Comparison of ENCODE assay signal across 8 cellular contexts in the genomic region with DNA sequence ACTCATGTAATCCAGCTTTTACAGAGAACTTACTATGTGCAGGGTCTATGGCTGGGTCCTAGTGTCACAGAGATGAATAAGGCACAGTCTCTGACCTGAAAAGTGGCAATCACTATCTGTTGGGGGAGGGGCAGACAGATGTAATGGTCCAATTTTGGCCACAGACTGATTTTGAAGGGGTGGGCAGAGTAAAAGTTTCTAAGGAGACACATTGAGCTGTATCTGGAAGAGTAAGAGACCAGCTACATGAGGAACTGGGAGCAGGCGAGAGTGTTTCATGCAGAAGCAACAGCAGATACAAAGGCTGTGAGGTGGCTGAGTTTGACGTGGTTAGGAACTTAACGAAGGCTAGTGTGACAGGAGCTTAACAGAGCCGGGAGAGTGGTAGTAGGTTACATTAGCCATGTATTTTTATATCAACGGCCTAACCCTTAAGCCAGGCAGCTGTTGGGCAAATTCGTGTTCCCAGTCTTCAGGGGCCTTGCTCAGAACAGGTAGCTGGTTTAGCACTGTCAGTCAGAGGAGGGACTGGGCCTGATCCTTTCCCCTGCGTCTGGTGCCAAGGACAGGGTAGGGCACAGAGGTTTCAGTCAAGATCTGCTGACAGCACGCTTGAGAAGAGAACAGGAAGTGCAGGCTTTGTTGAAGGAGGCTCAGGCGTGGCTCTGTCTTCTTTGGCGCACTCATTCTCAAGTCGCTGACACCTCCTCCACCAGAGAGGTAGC. TPM values are rescaled to one million over a fixed set of nuclear protein-coding genes. Genes with fewer than 3 reads are reported as not detected.
DNase-seq lines count a peak whose midpoint lies in the region; ATAC-seq, FAIRE-seq and TF ChIP-seq lines count a peak whose summit lies in the region.

No MANE protein-coding gene starts in this region.

- ATAC-seq in HG03139 (IDR thresholded peaks at IDR 0.05; ENCODE audit: unreplicated experiment) = peak; percentile 42
- ATAC-seq in GM12878 = peak; percentile 73

- peak overlapping the region; percentile 95 for H3K9ac ChIP-seq in GM12878 (ENCODE audit: control insufficient read depth, insufficient read depth, low read length)
- peak overlapping the region; percentile 62 to 70 for H3K9ac ChIP-seq in mucosa of rectum (ENCODE audit: low read depth in 1 of 2, low read length in 2 of 2)

- in situ Hi-C loops in GM12878 (cut with MboI) = loop anchor here (25.0 kb wide), 2 partner anchors 1483 to 1833 kb away; a partner anchor contains a TSS

- no peaks in the 10 kb centered on the region for H3K27me3 ChIP-seq in GM12878 (replicated peaks in 1 of 2; ENCODE audit: control insufficient read depth in 2 of 2, insufficient read depth in 2 of 2, low read length in 1 of 2)
- H3K27me3 ChIP-seq in mucosa of rectum (ENCODE audit: control insufficient read depth in 2 of 2, insufficient read depth in 2 of 2, low read length in 2 of 2) = no peaks in the 10 kb centered on the region
- no peaks in the 10 kb centered on the region for H3K27me3 ChIP-seq in suprapubic skin

- H3K4me1 ChIP-seq in GM12878 (ENCODE audit: control insufficient read depth, insufficient read depth, low read length) = peaks cover 25% of the 10 kb centered on the region
- H3K4me1 ChIP-seq in mucosa of rectum (ENCODE audit: control insufficient read depth in 2 of 2, insufficient read depth in 2 of 2, low read length in 2 of 2) = peaks cover 24 to 38% of the 10 kb centered on the region in 2 donors
- peaks cover 50% of the 10 kb centered on the region for H3K4me1 ChIP-seq in suprapubic skin

- H3K9me3 ChIP-seq in GM12878 (replicated peaks; ENCODE audit: control insufficient read depth, insufficient read depth, low read length) = no peaks in the 10 kb centered on the region
- H3K9me3 ChIP-seq in mucosa of rectum (ENCODE audit: control insufficient read depth in 2 of 2, low read length in 2 of 2) = no peaks in the 10 kb centered on the region
- H3K9me3 ChIP-seq in suprapubic skin = no peaks in the 10 kb centered on the region

- no peaks in the 10 kb centered on the region for H4K20me1 ChIP-seq in GM12878 (ENCODE audit: control insufficient read depth, insufficient read depth)

- POLR2A ChIA-PET in GM12878 (lab: Charles Lee) = interaction anchor here (0.9 to 13.2 kb wide), 22 partner anchors 11 to 218 kb away, joined by 3 to 405 read pairs (median 4); a partner anchor contains a TSS

- TF ChIP-seq EP300 in GM12878 (IDR thresholded peaks at IDR 0.05; ENCODE audit: borderline replicate concordance in 1 of 2, control insufficient read depth in 1 of 2, low read depth in 2 of 2, low read length in 2 of 2) (no peak), suprapubic skin (IDR thresholded peaks at IDR 0.05) (no peak)

- TF ChIP-seq RAD21 in GM12878 (IDR thresholded peaks at IDR 0.05; ENCODE audit: insufficient read depth, low read depth, low read length) = no peak

- H3K79me2 ChIP-seq in GM12878 (ENCODE audit: control insufficient read depth, insufficient read depth, low read length) = peaks cover 36% of the 10 kb centered on the region

- H3K36me3 ChIP-seq in GM12878 (ENCODE audit: control insufficient read depth in 2 of 2, insufficient read depth in 2 of 2, low read length in 1 of 2) (no peaks in the 10 kb centered on the region), mucosa of rectum (ENCODE audit: control insufficient read depth in 2 of 2, insufficient read depth in 2 of 2, low read length in 2 of 2) (no peaks in the 10 kb centered on the region), suprapubic skin (no peaks in the 10 kb centered on the region)

- 4% methylated on average over 11 of the region's 11 CpGs for WGBS in GM12878 (ENCODE audit: insufficient coverage, insufficient replicate concordance, low lambda C conversion rate, missing lambda C conversion rate)
- WGBS in suprapubic skin = 47% methylated on average over 11 of the region's 11 CpGs

- SMC1A ChIA-PET in GM12878 (lab: Charles Lee; ENCODE audit: uncharacterized antibody, unreplicated experiment) = interaction anchor here (0.7 to 21.1 kb wide), 42 partner anchors 8 to 329 kb away, joined by 3 to 805 read pairs (median 6); a partner anchor contains a TSS

- peak; percentile 93 for FAIRE-seq in GM12878 (lab: Jason Lieb, UNC)

- CTCF ChIA-PET in GM12878 (lab: Yijun Ruan, JAX) = interaction anchor here (0.6 to 39.6 kb wide), 53 partner anchors 5 to 1884 kb away, joined by 3 to 1047 read pairs (median 7); a partner anchor contains a TSS

- H3K4me2 ChIP-seq in GM12878 (ENCODE audit: control insufficient read depth, insufficient read depth) = peak overlapping the region; percentile 99

- intact Hi-C loops in GM12878 (cut with micrococcal nuclease; ENCODE audit: unreplicated experiment) = loop anchor here (2.0 kb wide), 3 partner anchors 25 to 95 kb away; no protein-coding TSS in a partner anchor

- no peak for TF ChIP-seq CTCF in GM12878 (IDR thresholded peaks at IDR 0.05 in 2 of 3, conservative IDR thresholded peaks at IDR 0.05 in 1 of 3; ENCODE audit: control insufficient read depth in 2 of 3, extremely low read depth in 1 of 3, insufficient read depth in 1 of 3, low read depth in 3 of 3, low read length in 3 of 3)
- no peak for TF ChIP-seq CTCF in suprapubic skin (IDR thresholded peaks at IDR 0.05)

- RAD21 ChIA-PET in GM12878 (lab: Charles Lee; ENCODE audit: unreplicated experiment) = interaction anchor here (1.0 to 16.5 kb wide), 42 partner anchors 10 to 334 kb away, joined by 3 to 605 read pairs (median 8); a partner anchor contains a TSS

- TSS peak; percentile 77 for BruUV-seq in GM12878 (replicated peaks; lab: Mats Ljungman, UMichigan)

- H3K4me3 ChIP-seq in GM12878 (peak overlapping the region; percentile 57; the same call in 1 of the 2 replicates), mucosa of rectum (ENCODE audit: low read length in 2 of 2) (peak overlapping the region; percentile 88), suprapubic skin (peak overlapping the region; percentile 80)

- DNase-seq in T follicular helper cell (ENCODE audit: low read depth) (peak; percentile 56), GM12878 (ENCODE audit: low read depth, low spot score) (peak; percentile 86), suprapubic skin (ENCODE audit: low spot score in 2 of 2) (peak; percentile 83 to 85), SHP77 (lab: John Stamatoyannopoulos, UW) (no peak), NCI-H1048 (lab: John Stamatoyannopoulos, UW) (no peak)

- peak; percentile 63 for TF ChIP-seq POLR2A in GM19193 (IDR thresholded peaks at IDR 0.05; ENCODE audit: extremely low read depth, insufficient read depth, insufficient read length)
- peak; percentile 78 for TF ChIP-seq POLR2A in GM12878 (IDR thresholded peaks at IDR 0.05; ENCODE audit: low read depth, low read length)
- no peak for TF ChIP-seq POLR2A in suprapubic skin (IDR thresholded peaks at IDR 0.05)

- H3K27ac ChIP-seq in GM12878 (ENCODE audit: control insufficient read depth, insufficient read depth) (peak overlapping the region; percentile 97), mucosa of rectum (ENCODE audit: low read depth in 2 of 2, low read length in 2 of 2) (peak overlapping the region; percentile 81 to 96), suprapubic skin (peak overlapping the region; percentile 97)

- H2AFZ ChIP-seq in GM12878 (ENCODE audit: control insufficient read depth, low read depth, low read length) = peak overlapping the region; percentile 97

RNA-seq across cellular contexts. Expression of a gene that starts 1.4 kb away (rescaled TPM):
- total RNA-seq in GM12878 (2013; cell fraction: nucleolus; rRNA removed) = 113 and 116 TPM in 2 replicates
- total RNA-seq in GM12878 (2014; rRNA removed) = 21.6 and 24.0 TPM in 2 replicates
- 24.9 and 26.0 TPM in 2 replicates for total RNA-seq in GM12878 (2014; rRNA removed; fragmentation: Illumina TruSeq; extraction: Trizol)
- total RNA-seq in GM12878 (2021) = 55.9 and 57.7 TPM in 2 replicates
- 36.6 TPM for polyA plus RNA-seq in GM12878 (2011; ENCODE audit: low read depth)
- 36.3 and 39.3 TPM in 2 replicates for polyA plus RNA-seq in GM12878 (2011; rRNA removed)
- 40.8 and 42.5 TPM in 2 replicates for polyA plus RNA-seq in GM12878 (2011; cell fraction: cytosol; rRNA removed)
- polyA plus RNA-seq in GM12878 (2011; cell fraction: nucleus; rRNA removed) = 68.6 and 72.6 TPM in 2 replicates
- 45.2 and 48.9 TPM in 2 replicates for polyA plus RNA-seq in GM12878 (2012)
- polyA plus RNA-seq in GM12878 (2014; fragmentation: Illumina TruSeq; extraction: Trizol) = 29.1 and 37.0 TPM in 2 replicates
- 1 to 10 TPM; 8.6 to 9.9 TPM for polyA plus RNA-seq in GM12878 (2014; fragmentation: Nextera tagmentation; extraction: Ambion mirVana)
- polyA plus RNA-seq in GM12878 (2014; rRNA removed) = 26.7 and 31.0 TPM in 2 replicates
- polyA plus RNA-seq in GM12878 (2016; fragmentation: Nextera tagmentation; extraction: Ambion mirVana) = 10 to 100 TPM; 31.8 to 36.8 TPM
- 143 and 245 TPM in 2 replicates for polyA minus RNA-seq in GM12878 (2011; rRNA and poly(A)+ RNA removed)
- polyA minus RNA-seq in GM12878 (2011; cell fraction: cytosol; rRNA and poly(A)+ RNA removed) = 25.1 and 38.3 TPM in 2 replicates
- polyA minus RNA-seq in GM12878 (2011; cell fraction: nucleus; rRNA and poly(A)+ RNA removed) = 42.4 and 62.3 TPM in 2 replicates
- 10 to 100 TPM; 58.4 to 70.2 (median 60.9) TPM for total RNA-seq in suprapubic skin

RNA-seq across cellular contexts. Expression of a gene that starts 13.3 kb away (rescaled TPM):
- total RNA-seq in GM12878 (2013; cell fraction: nucleolus; rRNA removed) = 35.7 and 37.8 TPM in 2 replicates
- total RNA-seq in GM12878 (2014; rRNA removed) (56.2 and 64.7 TPM in 2 replicates), GM12878 (2014; rRNA removed; fragmentation: Illumina TruSeq; extraction: Trizol) (47.7 and 48.8 TPM in 2 replicates), GM12878 (2021) (128 and 137 TPM in 2 replicates), suprapubic skin (10 to 100 TPM; 36.6 to 47.3 (median 39.3) TPM)
- polyA plus RNA-seq in GM12878 (2011; ENCODE audit: low read depth) = 51.6 TPM
- polyA plus RNA-seq in GM12878 (2011; rRNA removed) (45.0 and 121 TPM in 2 replicates), GM12878 (2014; fragmentation: Illumina TruSeq; extraction: Trizol) (51.4 and 98.2 TPM in 2 replicates), GM12878 (2014; fragmentation: Nextera tagmentation; extraction: Ambion mirVana) (10 to 100 TPM; 16.0 to 42.0 TPM), GM12878 (2014; rRNA removed) (172 and 192 TPM in 2 replicates), GM12878 (2016; fragmentation: Nextera tagmentation; extraction: Ambion mirVana) (100 to 1,000 TPM in 1 of 2 experiments, 10 to 100 TPM in 1; 91.4 to 109 TPM)
- polyA plus RNA-seq in GM12878 (2011; cell fraction: cytosol; rRNA removed) = 237 and 296 TPM in 2 replicates
- polyA plus RNA-seq in GM12878 (2011; cell fraction: nucleus; rRNA removed) = 108 and 111 TPM in 2 replicates
- polyA plus RNA-seq in GM12878 (2012) = 103 and 132 TPM in 2 replicates
- 171 and 213 TPM in 2 replicates for polyA minus RNA-seq in GM12878 (2011; rRNA and poly(A)+ RNA removed)
- 95.8 and 106 TPM in 2 replicates for polyA minus RNA-seq in GM12878 (2011; cell fraction: cytosol; rRNA and poly(A)+ RNA removed)
- polyA minus RNA-seq in GM12878 (2011; cell fraction: nucleus; rRNA and poly(A)+ RNA removed) = 45.0 and 71.6 TPM in 2 replicates

RNA-seq across cellular contexts. Expression of a gene that starts 45.7 kb away (rescaled TPM):
- total RNA-seq in GM12878 (2013; cell fraction: nucleolus; rRNA removed) = 33.0 and 36.2 TPM in 2 replicates
- total RNA-seq in GM12878 (2014; rRNA removed) (23.3 and 24.9 TPM in 2 replicates), GM12878 (2014; rRNA removed; fragmentation: Illumina TruSeq; extraction: Trizol) (12.3 and 13.1 TPM in 2 replicates), GM12878 (2021) (26.4 and 27.7 TPM in 2 replicates), suprapubic skin (10 to 100 TPM; 55.4 to 81.2 (median 66.7) TPM)
- 21.2 TPM for polyA plus RNA-seq in GM12878 (2011; ENCODE audit: low read depth)
- polyA plus RNA-seq in GM12878 (2011; rRNA removed) (16.6 and 34.5 TPM in 2 replicates), GM12878 (2014; fragmentation: Illumina TruSeq; extraction: Trizol) (25.0 and 30.5 TPM in 2 replicates), GM12878 (2014; fragmentation: Nextera tagmentation; extraction: Ambion mirVana) (10 to 100 TPM; 25.4 to 37.4 TPM), GM12878 (2014; rRNA removed) (35.6 and 36.2 TPM in 2 replicates), GM12878 (2016; fragmentation: Nextera tagmentation; extraction: Ambion mirVana) (10 to 100 TPM; 33.4 to 37.2 TPM)
- polyA plus RNA-seq in GM12878 (2011; cell fraction: cytosol; rRNA removed) = 39.5 and 49.8 TPM in 2 replicates
- 66.3 and 87.2 TPM in 2 replicates for polyA plus RNA-seq in GM12878 (2011; cell fraction: nucleus; rRNA removed)
- 32.0 and 34.8 TPM in 2 replicates for polyA plus RNA-seq in GM12878 (2012)
- polyA minus RNA-seq in GM12878 (2011; rRNA and poly(A)+ RNA removed) = 43.8 and 54.2 TPM in 2 replicates
- 13.0 and 13.3 TPM in 2 replicates for polyA minus RNA-seq in GM12878 (2011; cell fraction: cytosol; rRNA and poly(A)+ RNA removed)
- 11.4 and 12.9 TPM in 2 replicates for polyA minus RNA-seq in GM12878 (2011; cell fraction: nucleus; rRNA and poly(A)+ RNA removed)

RNA-seq across cellular contexts. Expression of a gene that starts 56.7 kb away (rescaled TPM):
- 266 and 283 TPM in 2 replicates for total RNA-seq in GM12878 (2013; cell fraction: nucleolus; rRNA removed)
- 108 and 115 TPM in 2 replicates for total RNA-seq in GM12878 (2014; rRNA removed)
- 87.2 and 87.4 TPM in 2 replicates for total RNA-seq in GM12878 (2014; rRNA removed; fragmentation: Illumina TruSeq; extraction: Trizol)
- total RNA-seq in GM12878 (2021) = 69.1 and 74.8 TPM in 2 replicates
- 31.5 TPM for polyA plus RNA-seq in GM12878 (2011; ENCODE audit: low read depth)
- 60.6 and 88.1 TPM in 2 replicates for polyA plus RNA-seq in GM12878 (2011; rRNA removed)
- 134 and 136 TPM in 2 replicates for polyA plus RNA-seq in GM12878 (2011; cell fraction: cytosol; rRNA removed)
- polyA plus RNA-seq in GM12878 (2011; cell fraction: nucleus; rRNA removed) = 134 and 159 TPM in 2 replicates
- 34.0 and 39.3 TPM in 2 replicates for polyA plus RNA-seq in GM12878 (2012)
- 72.0 and 96.6 TPM in 2 replicates for polyA plus RNA-seq in GM12878 (2014; fragmentation: Illumina TruSeq; extraction: Trizol)
- polyA plus RNA-seq in GM12878 (2014; fragmentation: Nextera tagmentation; extraction: Ambion mirVana) = 10 to 100 TPM; 21.7 to 23.7 TPM
- polyA plus RNA-seq in GM12878 (2014; rRNA removed) = 75.7 and 82.9 TPM in 2 replicates
- 10 to 100 TPM; 47.8 to 56.0 TPM for polyA plus RNA-seq in GM12878 (2016; fragmentation: Nextera tagmentation; extraction: Ambion mirVana)
- polyA minus RNA-seq in GM12878 (2011; rRNA and poly(A)+ RNA removed) = 237 and 286 TPM in 2 replicates
- 82.7 and 83.8 TPM in 2 replicates for polyA minus RNA-seq in GM12878 (2011; cell fraction: cytosol; rRNA and poly(A)+ RNA removed)
- polyA minus RNA-seq in GM12878 (2011; cell fraction: nucleus; rRNA and poly(A)+ RNA removed) = 64.2 and 108 TPM in 2 replicates
- total RNA-seq in suprapubic skin = 100 to 1,000 TPM in 3 of 4 donors, 10 to 100 TPM in 1; 91.5 to 122 (median 115) TPM

Comparison
In these comparisons a context has a peak if more than half of its experiments do, and no peak if none do; other contexts are left out.
1. POLR2A ChIP-seq: peak in GM19193 (single experiment) and GM12878 (single experiment); none in suprapubic skin (0 of 2).
2. DNase-seq: peak in T follicular helper cell (single experiment), GM12878 (single experiment) and suprapubic skin (2 of 2); none in SHP77 (0 of 2) and NCI-H1048 (single experiment).
3. Peak in every context shown above with its lines, with median percentiles within 50 percentile points of each other: H3K27ac ChIP-seq and H3K4me3 ChIP-seq.